In the genomic region with DNA sequence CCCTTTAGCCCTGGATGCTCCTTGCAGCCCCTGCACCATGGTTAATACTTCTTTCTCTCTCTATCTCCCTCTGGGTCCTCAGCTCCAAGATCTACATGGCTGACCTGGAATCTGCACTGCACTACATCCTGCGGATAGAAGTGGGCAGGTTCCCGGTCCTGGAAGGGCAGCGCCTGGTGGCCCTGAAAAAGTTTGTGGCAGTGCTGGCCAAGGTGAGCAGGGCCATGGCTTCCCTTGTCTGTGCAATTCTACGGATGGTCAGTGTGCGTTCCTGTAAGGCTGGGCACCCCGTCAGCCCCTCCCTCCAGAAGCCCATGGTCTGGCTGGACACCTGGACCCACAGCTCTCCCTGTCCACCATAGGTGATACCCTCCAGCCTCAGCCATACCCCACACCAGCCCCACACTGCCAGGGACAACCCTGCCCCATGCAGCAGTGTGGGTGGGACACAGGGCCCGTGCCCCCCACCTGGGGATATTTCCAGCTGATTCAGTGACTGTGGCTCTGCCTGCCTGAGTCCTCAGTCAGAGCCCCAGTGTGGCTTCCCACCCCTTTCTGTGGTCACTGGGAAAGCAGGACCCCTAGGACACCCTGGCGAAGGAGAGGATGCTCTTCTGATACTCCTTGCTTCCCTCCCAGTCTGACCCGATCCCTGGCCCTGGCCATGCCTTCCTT, we compare ENCODE assay signal across 13 cellular contexts. TPM values are rescaled to one million over a fixed set of nuclear protein-coding genes. Genes with fewer than 3 reads are reported as not detected.
A peak's percentile ranks its signal among the peaks of the same experiment; 100 is the strongest.
DNase-seq lines count a peak whose midpoint lies in the region; ATAC-seq and TF ChIP-seq lines count a peak whose summit lies in the region.
"Had no signal": no experiment of that assay in that cellular context is flagged by ENCODE, and none has a peak within 500 bp of the region (broad histone marks: within the 10 kb centered on the region; RNA-seq: fewer than 3 reads in every experiment).

No MANE protein-coding gene starts in this region.

- H3K18ac ChIP-seq in H9 (ENCODE audit: insufficient read length, low read depth, low read length): no peak overlapping the region

- H4K5ac ChIP-seq in H9 (ENCODE audit: insufficient read length, low read depth, low read length): no peak overlapping the region

- DNase-seq in H9: no peak
- DNase-seq in lower lobe of right lung: peak; percentile 11
- DNase-seq in stimulated activated effector memory CD8-positive, alpha-beta T cell treated with anti-CD3 and anti-CD28 coated beads, Interleukin-12 subunit alpha, Interleukin-12 subunit beta, amount 100 ng/mL, for 72 hours (ENCODE audit: low spot score in 2 of 2): no peak
- no peak for DNase-seq in H4 (ENCODE audit: low spot score)
- DNase-seq: CD4-positive, CD25-positive, alpha-beta regulatory T cell; DMS53; GF-D8; GOT3; IMR-90 had no signal

- H3K4me3 ChIP-seq in BLaER1: no peak overlapping the region
- H3K4me3 ChIP-seq in lower lobe of right lung: no peak overlapping the region
- H3K4me3 ChIP-seq: A549 had no signal

- peak overlapping the region; percentile 73; the same call in 1 of the 2 replicates for H3K27ac ChIP-seq in BLaER1
- H3K27ac ChIP-seq in H9 (ENCODE audit: insufficient read length, low read depth, low read length): no peak overlapping the region
- no peak overlapping the region for H3K27ac ChIP-seq in lower lobe of right lung
- H3K27ac ChIP-seq: A549 had no signal

- H3K56ac ChIP-seq in H9 (ENCODE audit: insufficient read length, low read depth, low read length): no peak overlapping the region

- no peak overlapping the region for H3K23ac ChIP-seq in H9 (ENCODE audit: insufficient read length, low read depth, low read length)

- H3K9me3 Mint-ChIP-seq in H9: no peaks in the 10 kb centered on the region
- H3K9me3 Mint-ChIP-seq in stimulated activated effector memory CD8-positive, alpha-beta T cell treated with anti-CD3 and anti-CD28 coated beads, Interleukin-12 subunit alpha, Interleukin-12 subunit beta, amount 100 ng/mL, for 72 hours: no peaks in the 10 kb centered on the region
- H3K9me3 Mint-ChIP-seq: CD4-positive, CD25-positive, alpha-beta regulatory T cell had no signal

- H3K27me3 ChIP-seq in BLaER1 (no peaks in the 10 kb centered on the region), H9 (ENCODE audit: insufficient read depth, low read length) (no peaks in the 10 kb centered on the region), lower lobe of right lung (ENCODE audit: low read depth) (no peaks in the 10 kb centered on the region)

- H3K4me1 ChIP-seq in BLaER1: peaks cover 65% of the 10 kb centered on the region
- H3K4me1 ChIP-seq in H9 (ENCODE audit: insufficient read depth, low read length): no peaks in the 10 kb centered on the region
- no peaks in the 10 kb centered on the region for H3K4me1 ChIP-seq in lower lobe of right lung
- H3K4me1 ChIP-seq: A549 had no signal

- intact Hi-C loops in lower lobe of right lung (cut with DNase I): no loop called here

- H3K79me2 ChIP-seq in H9 (ENCODE audit: insufficient read depth, low read length): no peaks in the 10 kb centered on the region

- no peak overlapping the region for H3K4ac ChIP-seq in H9 (ENCODE audit: low read depth, low read length)

- H4K91ac ChIP-seq in H9 (ENCODE audit: insufficient read length, low read depth, low read length): no peak overlapping the region

- no peak for ATAC-seq in lower lobe of right lung
- no peak for ATAC-seq in stimulated activated effector memory CD8-positive, alpha-beta T cell treated with anti-CD3 and anti-CD28 coated beads, Interleukin-12 subunit alpha, Interleukin-12 subunit beta, amount 100 ng/mL, for 72 hours
- no peak for ATAC-seq in HG02973 (IDR thresholded peaks at IDR 0.05; ENCODE audit: unreplicated experiment)
- ATAC-seq: A549, HCT116 had no signal

- no peak overlapping the region for H2AFZ ChIP-seq in H9 (ENCODE audit: low read length)

- no peak overlapping the region for H2BK5ac ChIP-seq in H9 (ENCODE audit: insufficient read length, low read length)

- no peaks in the 10 kb centered on the region for H3K23me2 ChIP-seq in H9 (ENCODE audit: insufficient read length, low read depth, low read length, poor library complexity, severe bottlenecking)

- no peaks in the 10 kb centered on the region for H3K27me3 Mint-ChIP-seq in H9 (ENCODE audit: low read depth)
- H3K27me3 Mint-ChIP-seq: CD4-positive, CD25-positive, alpha-beta regulatory T cell had no signal

- TF ChIP-seq CTCF in H9 (conservative IDR thresholded peaks at IDR 0.05) (no peak), lower lobe of right lung (IDR thresholded peaks at IDR 0.05) (no peak)

- H3K79me1 ChIP-seq in H9 (ENCODE audit: insufficient read depth, low read depth, low read length, poor library complexity, severe bottlenecking): no peaks in the 10 kb centered on the region

- H2BK20ac ChIP-seq in H9 (ENCODE audit: low read depth, low read length, poor library complexity, severe bottlenecking): no peak overlapping the region

- H2BK15ac ChIP-seq in H9 (ENCODE audit: low read depth, low read length): no peak overlapping the region

- H2BK120ac ChIP-seq in H9 (ENCODE audit: low read depth, low read length, poor library complexity, severe bottlenecking): no peak overlapping the region

- H4K8ac ChIP-seq in H9 (replicated peaks; ENCODE audit: insufficient read length, low read depth, low read length): no peak overlapping the region

- H3K27ac Mint-ChIP-seq in H9: peak overlapping the region; percentile 23 to 71 (median 55); a peak in 5 of 7 replicates
- peak overlapping the region; percentile 48 for H3K27ac Mint-ChIP-seq in stimulated activated effector memory CD8-positive, alpha-beta T cell treated with anti-CD3 and anti-CD28 coated beads, Interleukin-12 subunit alpha, Interleukin-12 subunit beta, amount 100 ng/mL, for 72 hours
- H3K27ac Mint-ChIP-seq: CD4-positive, CD25-positive, alpha-beta regulatory T cell had no signal

- no peak overlapping the region; the same call in 1 of the 2 replicates for H3K14ac ChIP-seq in H9 (ENCODE audit: insufficient read depth, low read length)

- H3K4me3 Mint-ChIP-seq in H9: no peak overlapping the region
- no peak overlapping the region for H3K4me3 Mint-ChIP-seq in stimulated activated effector memory CD8-positive, alpha-beta T cell treated with anti-CD3 and anti-CD28 coated beads, Interleukin-12 subunit alpha, Interleukin-12 subunit beta, amount 100 ng/mL, for 72 hours
- H3K4me3 Mint-ChIP-seq: CD4-positive, CD25-positive, alpha-beta regulatory T cell had no signal

- H3K9me3 ChIP-seq in BLaER1: no peaks in the 10 kb centered on the region
- no peaks in the 10 kb centered on the region for H3K9me3 ChIP-seq in H9 (ENCODE audit: control insufficient read depth, low read depth, low read length)
- H3K9me3 ChIP-seq in lower lobe of right lung: no peaks in the 10 kb centered on the region
- H3K9me3 ChIP-seq: A549 had no signal

- H3K4me1 Mint-ChIP-seq in H9: peaks cover 0 to 6% of the 10 kb centered on the region in 2 experiments; a peak in 2 of 4 replicates
- peaks cover 24% of the 10 kb centered on the region for H3K4me1 Mint-ChIP-seq in stimulated activated effector memory CD8-positive, alpha-beta T cell treated with anti-CD3 and anti-CD28 coated beads, Interleukin-12 subunit alpha, Interleukin-12 subunit beta, amount 100 ng/mL, for 72 hours

- H3K9ac ChIP-seq in BLaER1 (0 out of 2 replicates have a peak overlapping the region, but pooled peaks have one; percentile 55), H9 (ENCODE audit: extremely low read depth, insufficient read length, low read length) (no peak overlapping the region)

- WGBS in H9 (ENCODE audit: extremely low coverage, insufficient read length, low lambda C conversion rate): no CpG with 5 or more reads among the region's 9 CpGs

- no peak overlapping the region for H2BK12ac ChIP-seq in H9 (ENCODE audit: insufficient read length, low read depth, low read length)

- no peak overlapping the region for H3T11ph ChIP-seq in H9 (ENCODE audit: low read length)

- H3K4me2 ChIP-seq in BLaER1 (peak overlapping the region; percentile 85; the same call in 1 of the 2 replicates), H9 (ENCODE audit: insufficient read depth, insufficient read length, low read length) (no peak overlapping the region)
- H3K4me2 ChIP-seq: A549 had no signal

- H2AK5ac ChIP-seq in H9 (ENCODE audit: insufficient read length, low read length): no peak overlapping the region

- peaks cover 12 to 37% (median 35%) of the 10 kb centered on the region in 3 experiments for H3K36me3 Mint-ChIP-seq in H9 (ENCODE audit: insufficient read depth in 1 of 3, low read depth in 3 of 3)
- peaks cover 8% of the 10 kb centered on the region for H3K36me3 Mint-ChIP-seq in stimulated activated effector memory CD8-positive, alpha-beta T cell treated with anti-CD3 and anti-CD28 coated beads, Interleukin-12 subunit alpha, Interleukin-12 subunit beta, amount 100 ng/mL, for 72 hours

- H4K20me1 ChIP-seq in BLaER1 (no peaks in the 10 kb centered on the region), H9 (ENCODE audit: control insufficient read depth, insufficient read depth, insufficient read length) (no peaks in the 10 kb centered on the region)

- H3K36me3 ChIP-seq in BLaER1 (peaks cover 66% of the 10 kb centered on the region), lower lobe of right lung (peaks cover 100% of the 10 kb centered on the region)

RNA-seq across cellular contexts. Expression of a gene that starts 31.4 kb away (rescaled TPM):
- total RNA-seq in H9 (2021) (76.5 and 79.2 TPM in 2 replicates), lower lobe of right lung (241 TPM)
- 83.8 and 92.7 TPM in 2 replicates for total RNA-seq in H4 (2014; rRNA removed; shearing (Covaris generic))

RNA-seq across cellular contexts. Expression of a gene that starts 44.0 kb away (rescaled TPM):
- total RNA-seq in H9 (2021): 1.9 and 2.0 TPM in 2 replicates
- not detected for total RNA-seq in lower lobe of right lung
- total RNA-seq in H4 (2014; rRNA removed; shearing (Covaris generic)): 0.15 TPM in 1 of 2 replicates, not detected in the other
- total RNA-seq: CD4-positive, CD25-positive, alpha-beta regulatory T cell had no signal
